1 cellular context compared by ENCODE assay signal in the genomic region with DNA sequence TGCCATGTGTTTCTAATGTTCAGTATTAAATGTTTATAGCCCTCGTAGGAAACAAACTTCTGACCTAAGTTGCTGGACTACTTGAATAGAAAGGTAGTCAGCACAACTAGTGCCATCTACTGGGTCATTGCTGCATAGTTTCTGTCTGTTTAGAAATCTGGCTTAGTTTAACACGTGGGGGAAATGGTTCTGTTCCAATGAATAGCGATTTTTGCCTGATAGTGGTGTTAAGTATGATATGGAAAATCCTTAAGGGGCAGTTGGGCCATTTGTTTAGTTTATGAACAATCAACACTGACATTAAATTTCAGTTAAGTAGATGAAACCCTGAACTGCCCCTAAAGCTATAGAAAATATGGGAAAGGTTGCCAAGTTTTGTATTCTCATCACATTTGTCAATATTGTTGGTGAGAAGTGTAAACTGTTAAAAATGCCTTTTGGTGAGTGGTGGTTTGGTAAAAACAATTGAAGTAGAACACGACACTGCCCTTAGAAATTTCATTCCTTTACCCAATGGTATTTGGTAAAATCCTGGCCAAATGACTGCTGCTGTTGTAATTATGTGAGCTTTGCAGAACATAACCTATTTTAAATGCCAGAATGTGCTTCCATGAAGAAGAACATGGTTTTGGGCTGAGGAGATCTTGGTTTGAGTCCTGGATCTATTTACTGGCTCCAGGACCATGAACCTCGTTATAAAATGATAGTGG.
TF ChIP-seq lines count a peak whose summit lies in the region.

No MANE protein-coding gene starts in this region.

TF ChIP-seq in K562, 482 proteins besides CTCF, POLR2A, EP300 and RAD21 (continued from another document and continues in another):
- TF ChIP-seq ELF2 (CRISPR knock-in tag; IDR thresholded peaks at IDR 0.05): no peak
- no peak for TF ChIP-seq RNF2 (IDR thresholded peaks at IDR 0.05)
- peak; percentile 44 for TF ChIP-seq KDM5B (IDR thresholded peaks at IDR 0.05; ENCODE audit: insufficient replicate concordance, low read depth, low read length)
- TF ChIP-seq PTRF (tag; IDR thresholded peaks at IDR 0.05): no peak
- TF ChIP-seq SMARCE1 (IDR thresholded peaks at IDR 0.05): no peak
- TF ChIP-seq MAZ (CRISPR knock-in tag; conservative IDR thresholded peaks at IDR 0.05 in 1 of 2, IDR thresholded peaks at IDR 0.05 in 1 of 2): no peak
- 0 out of 2 replicates have a peak, but pooled peaks have one; percentile 24 for TF ChIP-seq OTX1 (CRISPR knock-in tag; IDR thresholded peaks at IDR 0.05)
- TF ChIP-seq, protein P1, sequence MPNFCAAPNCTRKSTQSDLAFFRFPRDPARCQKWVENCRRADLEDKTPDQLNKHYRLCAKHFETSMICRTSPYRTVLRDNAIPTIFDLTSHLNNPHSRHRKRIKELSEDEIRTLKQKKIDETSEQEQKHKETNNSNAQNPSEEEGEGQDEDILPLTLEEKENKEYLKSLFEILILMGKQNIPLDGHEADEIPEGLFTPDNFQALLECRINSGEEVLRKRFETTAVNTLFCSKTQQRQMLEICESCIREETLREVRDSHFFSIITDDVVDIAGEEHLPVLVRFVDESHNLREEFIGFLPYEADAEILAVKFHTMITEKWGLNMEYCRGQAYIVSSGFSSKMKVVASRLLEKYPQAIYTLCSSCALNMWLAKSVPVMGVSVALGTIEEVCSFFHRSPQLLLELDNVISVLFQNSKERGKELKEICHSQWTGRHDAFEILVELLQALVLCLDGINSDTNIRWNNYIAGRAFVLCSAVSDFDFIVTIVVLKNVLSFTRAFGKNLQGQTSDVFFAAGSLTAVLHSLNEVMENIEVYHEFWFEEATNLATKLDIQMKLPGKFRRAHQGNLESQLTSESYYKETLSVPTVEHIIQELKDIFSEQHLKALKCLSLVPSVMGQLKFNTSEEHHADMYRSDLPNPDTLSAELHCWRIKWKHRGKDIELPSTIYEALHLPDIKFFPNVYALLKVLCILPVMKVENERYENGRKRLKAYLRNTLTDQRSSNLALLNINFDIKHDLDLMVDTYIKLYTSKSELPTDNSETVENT (CRISPR knock-in tag; IDR thresholded peaks at IDR 0.05): no peak
- 0 out of 4 replicates have a peak, but pooled peaks of 1 of the 2 experiments have one; percentile 9 for TF ChIP-seq TEAD1 (CRISPR knock-in tag; IDR thresholded peaks at IDR 0.05)
- no peak for TF ChIP-seq PML (IDR thresholded peaks at IDR 0.05; ENCODE audit: low read length)
- 0 out of 2 replicates have a peak, but pooled peaks have one; percentile 6 for TF ChIP-seq KHSRP (IDR thresholded peaks at IDR 0.05)
- peak; percentile 79; the same call in 1 of the 2 replicates for TF ChIP-seq POLR2AphosphoS2 (IDR thresholded peaks at IDR 0.05; ENCODE audit: low read length)
- TF ChIP-seq HDGF (IDR thresholded peaks at IDR 0.05): 0 out of 2 replicates have a peak, but pooled peaks have one; percentile 13
- TF ChIP-seq FUS (optimal IDR thresholded peaks at IDR 0.05; ENCODE audit: low read depth, low read length): no peak
- peak; percentile 47; the same call in 1 of the 2 replicates for TF ChIP-seq SMC3 (conservative IDR thresholded peaks at IDR 0.05; ENCODE audit: insufficient read depth, low read depth, low read length)
- TF ChIP-seq CSDE1 (IDR thresholded peaks at IDR 0.05): no peak
- TF ChIP-seq JUND (IDR thresholded peaks at IDR 0.05; ENCODE audit: borderline replicate concordance, low read depth, low read length): no peak
- TF ChIP-seq JUND (tag; IDR thresholded peaks at IDR 0.05; ENCODE audit: borderline replicate concordance, low read depth, low read length): peak; percentile 24; the same call in 1 of the 3 replicates
- TF ChIP-seq TCFL5 (CRISPR knock-in tag; conservative IDR thresholded peaks at IDR 0.05): 0 out of 2 replicates have a peak, but pooled peaks have one; percentile 52
- TF ChIP-seq, protein P2, sequence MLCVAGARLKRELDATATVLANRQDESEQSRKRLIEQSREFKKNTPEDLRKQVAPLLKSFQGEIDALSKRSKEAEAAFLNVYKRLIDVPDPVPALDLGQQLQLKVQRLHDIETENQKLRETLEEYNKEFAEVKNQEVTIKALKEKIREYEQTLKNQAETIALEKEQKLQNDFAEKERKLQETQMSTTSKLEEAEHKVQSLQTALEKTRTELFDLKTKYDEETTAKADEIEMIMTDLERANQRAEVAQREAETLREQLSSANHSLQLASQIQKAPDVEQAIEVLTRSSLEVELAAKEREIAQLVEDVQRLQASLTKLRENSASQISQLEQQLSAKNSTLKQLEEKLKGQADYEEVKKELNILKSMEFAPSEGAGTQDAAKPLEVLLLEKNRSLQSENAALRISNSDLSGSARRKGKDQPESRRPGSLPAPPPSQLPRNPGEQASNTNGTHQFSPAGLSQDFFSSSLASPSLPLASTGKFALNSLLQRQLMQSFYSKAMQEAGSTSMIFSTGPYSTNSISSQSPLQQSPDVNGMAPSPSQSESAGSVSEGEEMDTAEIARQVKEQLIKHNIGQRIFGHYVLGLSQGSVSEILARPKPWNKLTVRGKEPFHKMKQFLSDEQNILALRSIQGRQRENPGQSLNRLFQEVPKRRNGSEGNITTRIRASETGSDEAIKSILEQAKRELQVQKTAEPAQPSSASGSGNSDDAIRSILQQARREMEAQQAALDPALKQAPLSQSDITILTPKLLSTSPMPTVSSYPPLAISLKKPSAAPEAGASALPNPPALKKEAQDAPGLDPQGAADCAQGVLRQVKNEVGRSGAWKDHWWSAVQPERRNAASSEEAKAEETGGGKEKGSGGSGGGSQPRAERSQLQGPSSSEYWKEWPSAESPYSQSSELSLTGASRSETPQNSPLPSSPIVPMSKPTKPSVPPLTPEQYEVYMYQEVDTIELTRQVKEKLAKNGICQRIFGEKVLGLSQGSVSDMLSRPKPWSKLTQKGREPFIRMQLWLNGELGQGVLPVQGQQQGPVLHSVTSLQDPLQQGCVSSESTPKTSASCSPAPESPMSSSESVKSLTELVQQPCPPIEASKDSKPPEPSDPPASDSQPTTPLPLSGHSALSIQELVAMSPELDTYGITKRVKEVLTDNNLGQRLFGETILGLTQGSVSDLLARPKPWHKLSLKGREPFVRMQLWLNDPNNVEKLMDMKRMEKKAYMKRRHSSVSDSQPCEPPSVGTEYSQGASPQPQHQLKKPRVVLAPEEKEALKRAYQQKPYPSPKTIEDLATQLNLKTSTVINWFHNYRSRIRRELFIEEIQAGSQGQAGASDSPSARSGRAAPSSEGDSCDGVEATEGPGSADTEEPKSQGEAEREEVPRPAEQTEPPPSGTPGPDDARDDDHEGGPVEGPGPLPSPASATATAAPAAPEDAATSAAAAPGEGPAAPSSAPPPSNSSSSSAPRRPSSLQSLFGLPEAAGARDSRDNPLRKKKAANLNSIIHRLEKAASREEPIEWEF (CRISPR knock-in tag; IDR thresholded peaks at IDR 0.05): no peak
- TF ChIP-seq HDAC8 (tag; IDR thresholded peaks at IDR 0.05): no peak
- TF ChIP-seq, protein P3, sequence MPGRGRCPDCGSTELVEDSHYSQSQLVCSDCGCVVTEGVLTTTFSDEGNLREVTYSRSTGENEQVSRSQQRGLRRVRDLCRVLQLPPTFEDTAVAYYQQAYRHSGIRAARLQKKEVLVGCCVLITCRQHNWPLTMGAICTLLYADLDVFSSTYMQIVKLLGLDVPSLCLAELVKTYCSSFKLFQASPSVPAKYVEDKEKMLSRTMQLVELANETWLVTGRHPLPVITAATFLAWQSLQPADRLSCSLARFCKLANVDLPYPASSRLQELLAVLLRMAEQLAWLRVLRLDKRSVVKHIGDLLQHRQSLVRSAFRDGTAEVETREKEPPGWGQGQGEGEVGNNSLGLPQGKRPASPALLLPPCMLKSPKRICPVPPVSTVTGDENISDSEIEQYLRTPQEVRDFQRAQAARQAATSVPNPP (IDR thresholded peaks at IDR 0.05; ENCODE audit: borderline replicate concordance, insufficient read depth, insufficient read length): no peak
- no peak for TF ChIP-seq U2AF2 (optimal IDR thresholded peaks at IDR 0.05; ENCODE audit: low read depth, low read length)
- 0 out of 2 replicates have a peak, but pooled peaks have one; percentile 9 for TF ChIP-seq CREM (IDR thresholded peaks at IDR 0.05; ENCODE audit: low read depth)
- TF ChIP-seq, protein P4, sequence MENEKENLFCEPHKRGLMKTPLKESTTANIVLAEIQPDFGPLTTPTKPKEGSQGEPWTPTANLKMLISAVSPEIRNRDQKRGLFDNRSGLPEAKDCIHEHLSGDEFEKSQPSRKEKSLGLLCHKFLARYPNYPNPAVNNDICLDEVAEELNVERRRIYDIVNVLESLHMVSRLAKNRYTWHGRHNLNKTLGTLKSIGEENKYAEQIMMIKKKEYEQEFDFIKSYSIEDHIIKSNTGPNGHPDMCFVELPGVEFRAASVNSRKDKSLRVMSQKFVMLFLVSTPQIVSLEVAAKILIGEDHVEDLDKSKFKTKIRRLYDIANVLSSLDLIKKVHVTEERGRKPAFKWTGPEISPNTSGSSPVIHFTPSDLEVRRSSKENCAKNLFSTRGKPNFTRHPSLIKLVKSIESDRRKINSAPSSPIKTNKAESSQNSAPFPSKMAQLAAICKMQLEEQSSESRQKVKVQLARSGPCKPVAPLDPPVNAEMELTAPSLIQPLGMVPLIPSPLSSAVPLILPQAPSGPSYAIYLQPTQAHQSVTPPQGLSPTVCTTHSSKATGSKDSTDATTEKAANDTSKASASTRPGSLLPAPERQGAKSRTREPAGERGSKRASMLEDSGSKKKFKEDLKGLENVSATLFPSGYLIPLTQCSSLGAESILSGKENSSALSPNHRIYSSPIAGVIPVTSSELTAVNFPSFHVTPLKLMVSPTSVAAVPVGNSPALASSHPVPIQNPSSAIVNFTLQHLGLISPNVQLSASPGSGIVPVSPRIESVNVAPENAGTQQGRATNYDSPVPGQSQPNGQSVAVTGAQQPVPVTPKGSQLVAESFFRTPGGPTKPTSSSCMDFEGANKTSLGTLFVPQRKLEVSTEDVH (IDR thresholded peaks at IDR 0.05; ENCODE audit: low read depth, partially characterized antibody): peak; percentile 43
- TF ChIP-seq MTA1 (IDR thresholded peaks at IDR 0.05; ENCODE audit: borderline replicate concordance): no peak
- TF ChIP-seq, protein P5, sequence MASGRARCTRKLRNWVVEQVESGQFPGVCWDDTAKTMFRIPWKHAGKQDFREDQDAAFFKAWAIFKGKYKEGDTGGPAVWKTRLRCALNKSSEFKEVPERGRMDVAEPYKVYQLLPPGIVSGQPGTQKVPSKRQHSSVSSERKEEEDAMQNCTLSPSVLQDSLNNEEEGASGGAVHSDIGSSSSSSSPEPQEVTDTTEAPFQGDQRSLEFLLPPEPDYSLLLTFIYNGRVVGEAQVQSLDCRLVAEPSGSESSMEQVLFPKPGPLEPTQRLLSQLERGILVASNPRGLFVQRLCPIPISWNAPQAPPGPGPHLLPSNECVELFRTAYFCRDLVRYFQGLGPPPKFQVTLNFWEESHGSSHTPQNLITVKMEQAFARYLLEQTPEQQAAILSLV (tag; IDR thresholded peaks at IDR 0.05): no peak
- TF ChIP-seq CC2D1A (IDR thresholded peaks at IDR 0.05): peak; percentile 50; the same call in 1 of the 2 replicates
- TF ChIP-seq NONO (IDR thresholded peaks at IDR 0.05; ENCODE audit: low read depth in 2 of 2, low read length in 1 of 2): no peak
- TF ChIP-seq MTF1 (CRISPR knock-in tag; IDR thresholded peaks at IDR 0.05; ENCODE audit: borderline replicate concordance): no peak
- no peak for TF ChIP-seq ZNF184 (CRISPR knock-in tag; IDR thresholded peaks at IDR 0.05)
- TF ChIP-seq HSF4 (CRISPR knock-in tag; IDR thresholded peaks at IDR 0.05; ENCODE audit: borderline replicate concordance): no peak
- TF ChIP-seq, protein P6, sequence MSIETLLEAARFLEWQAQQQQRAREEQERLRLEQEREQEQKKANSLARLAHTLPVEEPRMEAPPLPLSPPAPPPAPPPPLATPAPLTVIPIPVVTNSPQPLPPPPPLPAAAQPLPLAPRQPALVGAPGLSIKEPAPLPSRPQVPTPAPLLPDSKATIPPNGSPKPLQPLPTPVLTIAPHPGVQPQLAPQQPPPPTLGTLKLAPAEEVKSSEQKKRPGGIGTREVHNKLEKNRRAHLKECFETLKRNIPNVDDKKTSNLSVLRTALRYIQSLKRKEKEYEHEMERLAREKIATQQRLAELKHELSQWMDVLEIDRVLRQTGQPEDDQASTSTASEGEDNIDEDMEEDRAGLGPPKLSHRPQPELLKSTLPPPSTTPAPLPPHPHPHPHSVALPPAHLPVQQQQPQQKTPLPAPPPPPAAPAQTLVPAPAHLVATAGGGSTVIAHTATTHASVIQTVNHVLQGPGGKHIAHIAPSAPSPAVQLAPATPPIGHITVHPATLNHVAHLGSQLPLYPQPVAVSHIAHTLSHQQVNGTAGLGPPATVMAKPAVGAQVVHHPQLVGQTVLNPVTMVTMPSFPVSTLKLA (conservative IDR thresholded peaks at IDR 0.05): peak; percentile 28 to 56; a peak in 1 of 4 replicates
- no peak for TF ChIP-seq ZNF780A (CRISPR knock-in tag; IDR thresholded peaks at IDR 0.05)
- no peak for TF ChIP-seq TAF7 (tag; IDR thresholded peaks at IDR 0.05)
- TF ChIP-seq CBFB (CRISPR knock-in tag; IDR thresholded peaks at IDR 0.05): no peak
- TF ChIP-seq, protein P7, sequence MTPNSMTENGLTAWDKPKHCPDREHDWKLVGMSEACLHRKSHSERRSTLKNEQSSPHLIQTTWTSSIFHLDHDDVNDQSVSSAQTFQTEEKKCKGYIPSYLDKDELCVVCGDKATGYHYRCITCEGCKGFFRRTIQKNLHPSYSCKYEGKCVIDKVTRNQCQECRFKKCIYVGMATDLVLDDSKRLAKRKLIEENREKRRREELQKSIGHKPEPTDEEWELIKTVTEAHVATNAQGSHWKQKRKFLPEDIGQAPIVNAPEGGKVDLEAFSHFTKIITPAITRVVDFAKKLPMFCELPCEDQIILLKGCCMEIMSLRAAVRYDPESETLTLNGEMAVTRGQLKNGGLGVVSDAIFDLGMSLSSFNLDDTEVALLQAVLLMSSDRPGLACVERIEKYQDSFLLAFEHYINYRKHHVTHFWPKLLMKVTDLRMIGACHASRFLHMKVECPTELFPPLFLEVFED (CRISPR knock-in tag; conservative IDR thresholded peaks at IDR 0.05): peak; percentile 53; the same call in 1 of the 2 replicates
- TF ChIP-seq, protein P8, sequence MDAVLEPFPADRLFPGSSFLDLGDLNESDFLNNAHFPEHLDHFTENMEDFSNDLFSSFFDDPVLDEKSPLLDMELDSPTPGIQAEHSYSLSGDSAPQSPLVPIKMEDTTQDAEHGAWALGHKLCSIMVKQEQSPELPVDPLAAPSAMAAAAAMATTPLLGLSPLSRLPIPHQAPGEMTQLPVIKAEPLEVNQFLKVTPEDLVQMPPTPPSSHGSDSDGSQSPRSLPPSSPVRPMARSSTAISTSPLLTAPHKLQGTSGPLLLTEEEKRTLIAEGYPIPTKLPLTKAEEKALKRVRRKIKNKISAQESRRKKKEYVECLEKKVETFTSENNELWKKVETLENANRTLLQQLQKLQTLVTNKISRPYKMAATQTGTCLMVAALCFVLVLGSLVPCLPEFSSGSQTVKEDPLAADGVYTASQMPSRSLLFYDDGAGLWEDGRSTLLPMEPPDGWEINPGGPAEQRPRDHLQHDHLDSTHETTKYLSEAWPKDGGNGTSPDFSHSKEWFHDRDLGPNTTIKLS (IDR thresholded peaks at IDR 0.05; ENCODE audit: borderline replicate concordance, low read depth): 0 out of 2 replicates have a peak, but pooled peaks have one; percentile 13
- TF ChIP-seq, protein P9, sequence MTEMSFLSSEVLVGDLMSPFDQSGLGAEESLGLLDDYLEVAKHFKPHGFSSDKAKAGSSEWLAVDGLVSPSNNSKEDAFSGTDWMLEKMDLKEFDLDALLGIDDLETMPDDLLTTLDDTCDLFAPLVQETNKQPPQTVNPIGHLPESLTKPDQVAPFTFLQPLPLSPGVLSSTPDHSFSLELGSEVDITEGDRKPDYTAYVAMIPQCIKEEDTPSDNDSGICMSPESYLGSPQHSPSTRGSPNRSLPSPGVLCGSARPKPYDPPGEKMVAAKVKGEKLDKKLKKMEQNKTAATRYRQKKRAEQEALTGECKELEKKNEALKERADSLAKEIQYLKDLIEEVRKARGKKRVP (CRISPR knock-in tag; IDR thresholded peaks at IDR 0.05): no peak
- no peak for TF ChIP-seq HOXB6 (CRISPR knock-in tag; IDR thresholded peaks at IDR 0.05; ENCODE audit: borderline replicate concordance)
- TF ChIP-seq MCM5 (IDR thresholded peaks at IDR 0.05; ENCODE audit: low read depth): no peak
